1 cellular context compared by ENCODE assay signal in genomic region chr9:100598641-100599145, GRCh38.
TF ChIP-seq lines count a peak whose summit lies in the region.

No MANE protein-coding gene starts in this region.

TF ChIP-seq in IMR-90, 13 proteins besides CTCF, POLR2A, EP300 and RAD21 (continued from another document):
- TF ChIP-seq ELK1 (IDR thresholded peaks at IDR 0.05; ENCODE audit: borderline replicate concordance, low read depth, low read length), result no peak
- no peak for TF ChIP-seq CHD1 (IDR thresholded peaks at IDR 0.05; ENCODE audit: low read depth, low read length)
- no peak for TF ChIP-seq NFE2L2 (IDR thresholded peaks at IDR 0.05; ENCODE audit: low read depth, low read length)
- no peak for TF ChIP-seq RCOR1 (IDR thresholded peaks at IDR 0.05; ENCODE audit: insufficient replicate concordance, low read length)
- TF ChIP-seq USF2 (IDR thresholded peaks at IDR 0.05; ENCODE audit: low read depth, low read length), result no peak
- TF ChIP-seq CEBPB (IDR thresholded peaks at IDR 0.05; ENCODE audit: low read depth, low read length), result no peak
